In the genomic region with DNA sequence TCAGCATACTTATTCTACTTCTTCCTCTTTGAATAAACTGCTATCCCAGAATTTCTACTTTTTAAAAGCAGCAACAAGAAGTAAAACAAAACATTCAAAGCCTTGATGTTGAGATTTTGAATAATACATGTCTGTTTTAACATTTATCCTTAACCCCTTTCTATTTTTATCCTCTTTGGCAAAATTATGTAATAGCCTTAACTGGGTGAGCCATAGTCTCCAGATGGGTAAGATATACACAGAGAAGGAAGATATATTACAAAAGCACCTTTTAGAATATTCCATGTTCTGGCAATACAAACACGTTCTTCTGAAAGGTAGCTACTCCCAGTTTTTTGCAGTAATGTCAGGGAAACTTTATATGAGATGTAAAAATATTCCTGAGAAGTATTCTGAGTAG, we compare ENCODE assay signal across 16 cellular contexts.
DNase-seq lines count a peak whose midpoint lies in the region; ATAC-seq and TF ChIP-seq lines count a peak whose summit lies in the region.
"Had no signal": no experiment of that assay in that cellular context is flagged by ENCODE, and none has a peak within 500 bp of the region (broad histone marks: within the 10 kb centered on the region; RNA-seq: fewer than 3 reads in every experiment).

No MANE protein-coding gene starts in this region.

- no peak overlapping the region for H3K4me3 ChIP-seq in heart left ventricle
- H3K4me3 ChIP-seq in right cardiac atrium (ENCODE audit: low read length) = no peak overlapping the region
- no peak overlapping the region for H3K4me3 ChIP-seq in upper lobe of left lung

- H3K27ac Mint-ChIP-seq in chondrocyte (ENCODE audit: unreplicated experiment) = peak overlapping the region; percentile 85
- H3K27ac Mint-ChIP-seq in natural killer cell treated with Interleukin-12 subunit alpha and Interleukin-12 subunit beta and Interleukin-15 and Interleukin-18, amount 100 ng/mL, for 72 hours = peak overlapping the region; percentile 53 to 84
- H3K27ac Mint-ChIP-seq: activated CD8-positive, alpha-beta T cell treated with anti-CD3 and anti-CD28 coated beads, Interleukin-2, amount 10 ng/mL, durations not matched to agents 7 days and 5 days had no signal

- 50 to 64% (median 54%) methylated on average over 1 of the region's 1 CpG for WGBS in heart left ventricle, 4 donors
- WGBS in right cardiac atrium = 60% methylated on average over 1 of the region's 1 CpG
- WGBS in upper lobe of left lung, 2 donors = 44% methylated on average over 1 of the region's 1 CpG

- H3K9me3 ChIP-seq in heart left ventricle = peaks cover 0 to 3% (median 0%) of the 10 kb centered on the region in 12 donors
- no peaks in the 10 kb centered on the region for H3K9me3 ChIP-seq in right cardiac atrium (ENCODE audit: control insufficient read depth, low read length)
- no peaks in the 10 kb centered on the region for H3K9me3 ChIP-seq in upper lobe of left lung
- H3K9me3 ChIP-seq: SK-N-SH had no signal

- H3K36me3 Mint-ChIP-seq in chondrocyte (ENCODE audit: low read depth) = peaks cover 14% of the 10 kb centered on the region
- peaks cover 6% of the 10 kb centered on the region for H3K36me3 Mint-ChIP-seq in natural killer cell treated with Interleukin-12 subunit alpha and Interleukin-12 subunit beta and Interleukin-15 and Interleukin-18, amount 100 ng/mL, for 72 hours

- peaks cover 76% of the 10 kb centered on the region for H3K4me1 Mint-ChIP-seq in chondrocyte (ENCODE audit: low read depth)
- H3K4me1 Mint-ChIP-seq in natural killer cell treated with Interleukin-12 subunit alpha and Interleukin-12 subunit beta and Interleukin-15 and Interleukin-18, amount 100 ng/mL, for 72 hours (ENCODE audit: low read depth in 2 of 2) = peaks cover 53 to 57% of the 10 kb centered on the region in 2 donors

- H3K36me3 ChIP-seq in heart left ventricle (peaks cover 0 to 26% (median 0%) of the 10 kb centered on the region in 9 donors), upper lobe of left lung (peaks cover 0 to 14% (median 1%) of the 10 kb centered on the region in 4 donors)

- H3K27me3 ChIP-seq in heart left ventricle (no peaks in the 10 kb centered on the region), right cardiac atrium (ENCODE audit: control insufficient read depth, insufficient read depth) (no peaks in the 10 kb centered on the region), upper lobe of left lung (no peaks in the 10 kb centered on the region)

- no peak for TF ChIP-seq CTCF in heart left ventricle (IDR thresholded peaks at IDR 0.05)
- no peak for TF ChIP-seq CTCF in chondrocyte (IDR thresholded peaks at IDR 0.05)
- TF ChIP-seq CTCF in upper lobe of left lung (IDR thresholded peaks at IDR 0.05) = no peak

- TF ChIP-seq POLR2A in heart left ventricle (IDR thresholded peaks at IDR 0.05) (no peak), upper lobe of left lung (IDR thresholded peaks at IDR 0.05) (no peak)

- peaks cover 18 to 97% (median 77%) of the 10 kb centered on the region in 12 donors for H3K4me1 ChIP-seq in heart left ventricle
- peaks cover 11% of the 10 kb centered on the region for H3K4me1 ChIP-seq in right cardiac atrium (ENCODE audit: control insufficient read depth, insufficient read depth, low read length)
- peaks cover 29 to 53% (median 46%) of the 10 kb centered on the region in 4 donors for H3K4me1 ChIP-seq in upper lobe of left lung

- intact Hi-C loops in heart left ventricle (cut with DNase I) = no loop called here
- intact Hi-C loops in right cardiac atrium (cut with DNase I) = no loop called here

- no peak overlapping the region for H3K4me3 Mint-ChIP-seq in chondrocyte (ENCODE audit: unreplicated experiment)
- no peak overlapping the region for H3K4me3 Mint-ChIP-seq in natural killer cell treated with Interleukin-12 subunit alpha and Interleukin-12 subunit beta and Interleukin-15 and Interleukin-18, amount 100 ng/mL, for 72 hours
- H3K4me3 Mint-ChIP-seq: activated CD8-positive, alpha-beta T cell treated with anti-CD3 and anti-CD28 coated beads, Interleukin-2, amount 10 ng/mL, durations not matched to agents 7 days and 5 days; nephron had no signal

- H3K27me3 Mint-ChIP-seq in chondrocyte (ENCODE audit: low read depth) = no peaks in the 10 kb centered on the region
- H3K27me3 Mint-ChIP-seq in natural killer cell treated with Interleukin-12 subunit alpha and Interleukin-12 subunit beta and Interleukin-15 and Interleukin-18, amount 100 ng/mL, for 72 hours = no peaks in the 10 kb centered on the region

- ATAC-seq in heart left ventricle = no peak
- ATAC-seq in right cardiac atrium = no peak
- ATAC-seq in natural killer cell treated with Interleukin-12 subunit alpha and Interleukin-12 subunit beta and Interleukin-15 and Interleukin-18, amount 100 ng/mL, for 72 hours = no peak
- no peak for ATAC-seq in upper lobe of left lung (ENCODE audit: low FRiP score in 2 of 2)
- ATAC-seq: activated CD8-positive, alpha-beta T cell treated with anti-CD3 and anti-CD28 coated beads, Interleukin-2, amount 10 ng/mL, durations not matched to agents 7 days and 5 days had no signal

- H3K9me3 Mint-ChIP-seq in chondrocyte (ENCODE audit: low read depth) = no peaks in the 10 kb centered on the region
- H3K9me3 Mint-ChIP-seq in natural killer cell treated with Interleukin-12 subunit alpha and Interleukin-12 subunit beta and Interleukin-15 and Interleukin-18, amount 100 ng/mL, for 72 hours = no peaks in the 10 kb centered on the region
- H3K9me3 Mint-ChIP-seq: nephron had no signal

- H3K27ac ChIP-seq in heart left ventricle (peak overlapping the region in 9 of 12 donors; percentile 5 to 70 (median 39)), right cardiac atrium (ENCODE audit: low read length) (no peak overlapping the region), upper lobe of left lung (peak overlapping the region; percentile 40 to 63 (median 56))

- DNase-seq in heart left ventricle = no peak
- no peak for DNase-seq in right cardiac atrium
- DNase-seq in chondrocyte (ENCODE audit: low spot score) = no peak
- no peak for DNase-seq in natural killer cell treated with Interleukin-12 subunit alpha and Interleukin-12 subunit beta and Interleukin-15 and Interleukin-18, amount 100 ng/mL, for 72 hours (ENCODE audit: low spot score)
- DNase-seq in upper lobe of left lung = no peak
- DNase-seq in RKO (ENCODE audit: low spot score) = no peak
- DNase-seq in NCI-H1092 treated with DMSO at 0.1 percent for 48 hours (lab: John Stamatoyannopoulos, UW) = no peak
- no peak for DNase-seq in activated CD4-positive, alpha-beta T cell treated with anti-CD3 and anti-CD28 coated beads for 1 hour
- DNase-seq: activated CD8-positive, alpha-beta T cell treated with anti-CD3 and anti-CD28 coated beads, Interleukin-2, amount 10 ng/mL, durations not matched to agents 7 days and 5 days; cortex of kidney; hippocampal formation; NCI-H187 treated with DMSO at 0.1 percent for 48 hours; NCI-H524 treated with DMSO at 0.1 percent for 48 hours; OCI-M1; SK-N-SH had no signal

- TF ChIP-seq EP300 in upper lobe of left lung (IDR thresholded peaks at IDR 0.05) = no peak
